ENCODE assay signal across 23 cellular contexts in the genomic region with DNA sequence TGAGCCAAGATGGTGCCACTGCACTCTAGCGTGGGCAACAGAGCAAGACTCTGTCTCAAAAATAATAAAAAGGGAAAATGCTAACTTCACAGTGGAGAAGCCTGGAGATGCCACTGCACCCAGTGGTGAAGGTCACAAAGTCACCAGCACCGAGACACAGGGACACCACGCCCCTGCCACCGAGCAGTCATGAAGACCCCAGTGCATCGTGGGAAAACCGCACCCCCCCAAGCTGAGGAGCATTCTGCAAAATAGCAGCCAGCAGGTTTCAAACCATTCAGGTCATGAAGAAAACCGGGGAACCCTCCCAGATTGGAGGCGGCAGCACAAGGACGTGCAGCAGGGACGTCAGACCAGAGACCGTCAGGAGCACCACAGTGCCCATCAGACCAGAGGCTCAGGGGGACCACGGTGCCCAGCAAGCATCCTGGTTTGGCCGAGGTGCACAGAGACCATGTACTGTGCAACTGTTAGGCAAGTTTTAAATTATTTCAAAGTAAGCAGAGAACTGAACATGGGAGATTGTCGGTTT. TPM values are rescaled to one million over a fixed set of nuclear protein-coding genes. Genes with fewer than 3 reads are reported as not detected.
"Had no signal": no experiment of that assay in that cellular context is flagged by ENCODE, and none has a peak within 500 bp of the region (broad histone marks: within the 10 kb centered on the region; RNA-seq: fewer than 3 reads in every experiment).

No MANE protein-coding gene starts in this region.

- H3K36me3 ChIP-seq: breast epithelium, neural progenitor cell had no signal

- H3K4me1 ChIP-seq: colonic mucosa, neural progenitor cell, prostate gland had no signal

- H3K27ac Mint-ChIP-seq: activated CD8-positive, alpha-beta T cell treated with anti-CD3 and anti-CD28 coated beads for 36 hours; activated T-helper 1 cell treated with anti-CD3 and anti-CD28 coated beads, Interleukin-12 subunit alpha, Interleukin-12 subunit beta, Interleukin-2, Interleukin-4 antibody, amounts not matched to agents 30 ng/mL and 10 ng/mL and 1 ng/mL, durations not matched to agents 14 hours and 24 hours and 36 hours; neural progenitor cell; type B pancreatic cell had no signal

- H3K36me3 Mint-ChIP-seq: type B pancreatic cell had no signal

- H3K9me3 Mint-ChIP-seq: activated CD8-positive, alpha-beta T cell treated with anti-CD3 and anti-CD28 coated beads for 36 hours; activated T-helper 1 cell treated with anti-CD3 and anti-CD28 coated beads, Interleukin-12 subunit alpha, Interleukin-12 subunit beta, Interleukin-2, Interleukin-4 antibody, amounts not matched to agents 30 ng/mL and 10 ng/mL and 1 ng/mL, durations not matched to agents 14 hours and 24 hours and 36 hours; naive thymus-derived CD4-positive, alpha-beta T cell; neural progenitor cell; type B pancreatic cell had no signal

- H3K4me3 Mint-ChIP-seq: activated CD8-positive, alpha-beta T cell treated with anti-CD3 and anti-CD28 coated beads for 36 hours; activated T-helper 1 cell treated with anti-CD3 and anti-CD28 coated beads, Interleukin-12 subunit alpha, Interleukin-12 subunit beta, Interleukin-2, Interleukin-4 antibody, amounts not matched to agents 30 ng/mL and 10 ng/mL and 1 ng/mL, durations not matched to agents 14 hours and 24 hours and 36 hours; naive thymus-derived CD4-positive, alpha-beta T cell; neural progenitor cell; type B pancreatic cell had no signal

- H3K27ac ChIP-seq: ascending aorta, breast epithelium, colonic mucosa, epithelial cell of prostate, gastroesophageal sphincter, left ventricle myocardium inferior, neural progenitor cell, prostate gland, thoracic aorta, vagina had no signal

- DNase-seq: activated CD4-positive, alpha-beta T cell treated with anti-CD3 and anti-CD28 coated beads for 4 hours; activated CD8-positive, alpha-beta T cell treated with anti-CD3 and anti-CD28 coated beads for 36 hours; activated gamma-delta T cell; activated naive CD4-positive, alpha-beta T cell treated with anti-CD3 and anti-CD28 coated beads, Interleukin-2, amount 50 U/mL, for 16 hours; colonic mucosa; dorsolateral prefrontal cortex; hypothalamus; left ventricle myocardium inferior; naive thymus-derived CD4-positive, alpha-beta T cell; stimulated activated CD4-positive, alpha-beta T cell treated with anti-CD3 and anti-CD28 coated beads, Interleukin-2, amount 100 ng/mL, for 48 hours; stimulated activated CD8-positive, alpha-beta memory T cell treated with anti-CD3 and anti-CD28 coated beads, Interleukin-4, amount 100 ng/mL, for 48 hours; stimulated activated naive CD4-positive, alpha-beta T cell treated with Interleukin-2 at 50 U/mL for 16 hours had no signal

- H3K9me3 ChIP-seq: ascending aorta, breast epithelium, colonic mucosa, gastroesophageal sphincter, left ventricle myocardium inferior, prostate gland, thoracic aorta, vagina had no signal

- H3K27me3 Mint-ChIP-seq: activated CD8-positive, alpha-beta T cell treated with anti-CD3 and anti-CD28 coated beads for 36 hours; naive thymus-derived CD4-positive, alpha-beta T cell; type B pancreatic cell had no signal

- ATAC-seq: activated CD8-positive, alpha-beta T cell treated with anti-CD3 and anti-CD28 coated beads for 36 hours; gastroesophageal sphincter; naive thymus-derived CD4-positive, alpha-beta T cell had no signal

- H3K27me3 ChIP-seq: ascending aorta, colonic mucosa, dorsolateral prefrontal cortex, gastroesophageal sphincter, neural progenitor cell, vagina had no signal

- H3K4me3 ChIP-seq: ascending aorta, breast epithelium, colonic mucosa, dorsolateral prefrontal cortex, gastroesophageal sphincter, left ventricle myocardium inferior, neural progenitor cell, prostate gland, thoracic aorta, vagina had no signal

RNA-seq across cellular contexts. Expression of a gene that starts 30.4 kb away (rescaled TPM):
- total RNA-seq: activated CD8-positive, alpha-beta T cell treated with anti-CD3 and anti-CD28 coated beads for 36 hours; activated T-helper 1 cell treated with anti-CD3 and anti-CD28 coated beads, Interleukin-12 subunit alpha, Interleukin-12 subunit beta, Interleukin-2, Interleukin-4 antibody, amounts not matched to agents 30 ng/mL and 10 ng/mL and 1 ng/mL, durations not matched to agents 14 hours and 24 hours and 36 hours; ascending aorta; left ventricle myocardium inferior; naive thymus-derived CD4-positive, alpha-beta T cell; osteocyte; thoracic aorta; vagina had no signal
- polyA plus RNA-seq: naive thymus-derived CD4-positive, alpha-beta T cell had no signal
